Comparison of ENCODE assay signal across 8 cellular contexts in the genomic region with DNA sequence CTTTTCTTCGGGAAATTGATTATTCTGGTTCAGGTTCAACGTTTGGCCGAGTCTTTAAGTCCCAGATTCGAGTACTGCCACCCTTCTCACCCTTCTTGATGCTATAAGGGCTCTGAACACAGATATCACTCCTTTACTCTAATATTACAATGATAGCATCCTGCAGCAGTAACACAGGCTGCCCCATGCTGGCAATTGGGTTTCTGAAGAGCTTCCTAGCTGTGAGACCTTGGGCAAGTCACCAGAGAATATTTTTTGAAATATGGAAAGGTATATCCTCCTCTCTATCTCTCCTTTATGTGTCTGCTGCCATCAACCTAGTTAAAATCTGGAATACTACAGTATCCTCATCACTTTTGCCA. TPM values are rescaled to one million over a fixed set of nuclear protein-coding genes. Genes with fewer than 3 reads are reported as not detected.
A peak's percentile ranks its signal among the peaks of the same experiment; 100 is the strongest.
DNase-seq lines count a peak whose midpoint lies in the region; ATAC-seq, FAIRE-seq and TF ChIP-seq lines count a peak whose summit lies in the region.

No MANE protein-coding gene starts in this region.

- H3F3A ChIP-seq in SU-DHL-6 (ENCODE audit: insufficient read depth) = no peaks in the 10 kb centered on the region

- H3K9me2 ChIP-seq in SU-DHL-6 (replicated peaks; ENCODE audit: insufficient read depth, low read length) = no peaks in the 10 kb centered on the region

- H3K36me3 ChIP-seq in SU-DHL-6 (ENCODE audit: low read length) = no peaks in the 10 kb centered on the region

- peak; percentile 18 for ATAC-seq in GM18519 (IDR thresholded peaks at IDR 0.05; ENCODE audit: low FRiP score, unreplicated experiment)
- peak; percentile 20 for ATAC-seq in HG02610 (IDR thresholded peaks at IDR 0.05; ENCODE audit: unreplicated experiment)

- DNase-seq in lower leg skin (ENCODE audit: low spot score in 2 of 2) (no peak), NCI-H2029 treated with DMSO at 0.1 percent for 48 hours (lab: John Stamatoyannopoulos, UW) (no peak), nucleus accumbens (lab: John Stamatoyannopoulos, UW) (no peak), GM12891 (ENCODE audit: insufficient read length, low spot score) (no peak), GM10266 (ENCODE audit: extremely low spot score) (no peak)

- no peak for TF ChIP-seq CTCF in SU-DHL-6 (IDR thresholded peaks at IDR 0.05; ENCODE audit: insufficient read depth, low read length, poor library complexity, severe bottlenecking)
- no peak for TF ChIP-seq CTCF in lower leg skin (IDR thresholded peaks at IDR 0.05)
- TF ChIP-seq CTCF in GM10266 (IDR thresholded peaks at IDR 0.05; ENCODE audit: control insufficient read depth, insufficient read depth, low read depth, missing control alignments) = no peak

- peaks cover 11% of the 10 kb centered on the region; the same call in 1 of the 2 replicates for H3K79me2 ChIP-seq in SU-DHL-6 (ENCODE audit: insufficient read depth, low read length)

- TF ChIP-seq POLR2A in lower leg skin (IDR thresholded peaks at IDR 0.05) (no peak), GM12891 (IDR thresholded peaks at IDR 0.05; ENCODE audit: low read depth, low read length) (no peak)

- no peak overlapping the region for H3K27ac ChIP-seq in SU-DHL-6 (ENCODE audit: low read depth, low read length)

- peak overlapping the region; percentile 94 for H2AFZ ChIP-seq in SU-DHL-6 (ENCODE audit: low read depth, low read length, severe bottlenecking)

- no peaks in the 10 kb centered on the region for H3K9me3 ChIP-seq in SU-DHL-6 (ENCODE audit: insufficient read depth, low read length)

- 0 to 25% methylated on average over 4 of the region's 4 CpGs for WGBS in lower leg skin, 2 donors

- H3K9ac ChIP-seq in SU-DHL-6 (ENCODE audit: low read length) = peak overlapping the region; percentile 72

- H3K4me3 ChIP-seq in SU-DHL-6 (ENCODE audit: insufficient read depth, low read length, poor library complexity, severe bottlenecking) = peak overlapping the region; percentile 76
- H3K4me3 ChIP-seq in lower leg skin (ENCODE audit: low read depth, poor library complexity, severe bottlenecking) = peak overlapping the region; percentile 45

- H3K27me3 ChIP-seq in SU-DHL-6 (ENCODE audit: low read length) = no peaks in the 10 kb centered on the region

- no peaks in the 10 kb centered on the region for H4K20me1 ChIP-seq in SU-DHL-6 (ENCODE audit: low read depth, low read length)

- H3K4me2 ChIP-seq in SU-DHL-6 (ENCODE audit: low read depth, low read length, poor library complexity, severe bottlenecking) = peak overlapping the region; percentile 74

- intact Hi-C loops in lower leg skin (cut with DNase I; ENCODE audit: low total_unique reads) = no loop called here

- no peak for FAIRE-seq in GM12891 (lab: Jason Lieb, UNC)

TF ChIP-seq in GM12891, 5 proteins besides CTCF, POLR2A, EP300 and RAD21:
- no peak for TF ChIP-seq SPI1 (IDR thresholded peaks at IDR 0.05; ENCODE audit: low read depth, low read length)
- no peak for TF ChIP-seq POU2F2 (IDR thresholded peaks at IDR 0.05; ENCODE audit: low read depth, low read length)
- no peak for TF ChIP-seq PAX5 (IDR thresholded peaks at IDR 0.05; ENCODE audit: insufficient read depth, low read length, severe bottlenecking)
- no peak for TF ChIP-seq TAF1 (IDR thresholded peaks at IDR 0.05; ENCODE audit: low read depth, low read length)
- TF ChIP-seq POLR2AphosphoS5 (IDR thresholded peaks at IDR 0.05; ENCODE audit: low read depth, low read length) = no peak

RNA-seq across cellular contexts. Expression of gene MTMR8, which starts 0.3 kb away (rescaled TPM):
- total RNA-seq in lower leg skin = 1 to 10 TPM in 3 of 4 donors, under 1 TPM in 1; 0.19 to 6.7 (median 1.4) TPM
- 0.90 TPM for polyA plus RNA-seq in GM12891 (2012; ENCODE audit: low read depth, missing spikeins)
